Comparison of ENCODE assay signal across 1 cellular context in the genomic region with DNA sequence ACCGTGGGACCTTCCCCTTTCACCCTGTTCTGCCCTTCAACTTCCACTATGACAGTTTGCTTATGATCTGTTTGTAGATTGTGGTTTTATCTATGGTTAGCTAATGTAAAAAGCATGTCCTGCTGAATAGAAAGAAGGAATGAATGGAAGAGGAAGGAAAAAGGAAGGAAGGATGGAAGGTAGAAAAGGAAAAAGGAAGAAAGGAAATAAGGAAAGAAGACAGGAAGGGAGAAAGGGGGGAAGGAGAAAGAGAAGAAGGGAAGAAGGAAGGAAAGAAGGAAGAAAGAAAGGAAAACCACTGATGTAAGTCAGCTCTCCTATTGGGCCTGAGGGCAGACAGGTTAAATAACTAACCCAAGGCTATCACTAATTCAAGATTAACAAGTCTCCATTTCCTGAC.
TF ChIP-seq lines count a peak whose summit lies in the region.

No MANE protein-coding gene starts in this region.

TF ChIP-seq in K562, 482 proteins besides CTCF, POLR2A, EP300 and RAD21 (continued from another document):
- TF ChIP-seq, protein P1, sequence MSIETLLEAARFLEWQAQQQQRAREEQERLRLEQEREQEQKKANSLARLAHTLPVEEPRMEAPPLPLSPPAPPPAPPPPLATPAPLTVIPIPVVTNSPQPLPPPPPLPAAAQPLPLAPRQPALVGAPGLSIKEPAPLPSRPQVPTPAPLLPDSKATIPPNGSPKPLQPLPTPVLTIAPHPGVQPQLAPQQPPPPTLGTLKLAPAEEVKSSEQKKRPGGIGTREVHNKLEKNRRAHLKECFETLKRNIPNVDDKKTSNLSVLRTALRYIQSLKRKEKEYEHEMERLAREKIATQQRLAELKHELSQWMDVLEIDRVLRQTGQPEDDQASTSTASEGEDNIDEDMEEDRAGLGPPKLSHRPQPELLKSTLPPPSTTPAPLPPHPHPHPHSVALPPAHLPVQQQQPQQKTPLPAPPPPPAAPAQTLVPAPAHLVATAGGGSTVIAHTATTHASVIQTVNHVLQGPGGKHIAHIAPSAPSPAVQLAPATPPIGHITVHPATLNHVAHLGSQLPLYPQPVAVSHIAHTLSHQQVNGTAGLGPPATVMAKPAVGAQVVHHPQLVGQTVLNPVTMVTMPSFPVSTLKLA (conservative IDR thresholded peaks at IDR 0.05), result no peak
